In genomic region chr11:13463779-13464290, GRCh38 we compare ENCODE assay signal across 8 cellular contexts. TPM values are rescaled to one million over a fixed set of nuclear protein-coding genes. Genes with fewer than 3 reads are reported as not detected.
DNase-seq lines count a peak whose midpoint lies in the region; ATAC-seq and TF ChIP-seq lines count a peak whose summit lies in the region.

No MANE protein-coding gene starts in this region.

- no peaks in the 10 kb centered on the region for H3K27me3 ChIP-seq in iPS-20b (ENCODE audit: insufficient read depth, low read length)
- H3K27me3 ChIP-seq in thoracic aorta (replicated peaks; ENCODE audit: insufficient read depth), result no peaks in the 10 kb centered on the region

- peaks cover 44% of the 10 kb centered on the region for H3K4me1 Mint-ChIP-seq in activated naive CD4-positive, alpha-beta T cell treated with anti-CD3 and anti-CD28 coated beads, Interleukin-2, amount 50 U/mL, for 24 hours
- peaks cover 43% of the 10 kb centered on the region for H3K4me1 Mint-ChIP-seq in activated B cell treated with CpG ODN at 0.5 μM for 24 hours

- no peak for TF ChIP-seq CTCF in activated B cell treated with CpG ODN at 0.5 μM for 24 hours (IDR thresholded peaks at IDR 0.05)
- no peak for TF ChIP-seq CTCF in thoracic aorta (IDR thresholded peaks at IDR 0.05)

- peak overlapping the region; percentile 81 for H3K9ac ChIP-seq in iPS-20b (ENCODE audit: low read depth, low read length)

- CTCF ChIA-PET in activated B cell treated with CpG ODN at 0.5 μM for 24 hours (lab: Charles Lee), result interaction anchor here (2.3 kb wide), 1 partner anchor 78 kb away, joined by 7 read pairs; no protein-coding TSS in a partner anchor

- H3K9me3 ChIP-seq in iPS-20b (ENCODE audit: insufficient read depth, low read depth, low read length) (no peaks in the 10 kb centered on the region), thoracic aorta (no peaks in the 10 kb centered on the region)

- POLR2A ChIA-PET in activated B cell treated with CpG ODN at 0.5 μM for 24 hours (lab: Charles Lee), result interaction anchor here (0.6 to 2.3 kb wide), 7 partner anchors 23 to 1428 kb away, joined by 3 to 21 read pairs (median 4); partner anchors contain the start of genes BMAL1, CYP2R1 and FAR1

- no peaks in the 10 kb centered on the region for H3K9me3 Mint-ChIP-seq in activated naive CD4-positive, alpha-beta T cell treated with anti-CD3 and anti-CD28 coated beads, Interleukin-2, amount 50 U/mL, for 24 hours
- H3K9me3 Mint-ChIP-seq in activated B cell treated with CpG ODN at 0.5 μM for 24 hours, result no peaks in the 10 kb centered on the region

- H3K36me3 ChIP-seq in iPS-20b (ENCODE audit: insufficient read depth, low read depth, low read length) (no peaks in the 10 kb centered on the region), thoracic aorta (no peaks in the 10 kb centered on the region)

- no peak for DNase-seq in activated naive CD4-positive, alpha-beta T cell treated with Interleukin-2 at 50 U/mL for 16 hours
- DNase-seq in activated B cell treated with CpG ODN at 0.5 μM for 24 hours (no peak), thoracic aorta (ENCODE audit: low spot score) (no peak)

- peaks cover 8% of the 10 kb centered on the region for H3K36me3 Mint-ChIP-seq in activated naive CD4-positive, alpha-beta T cell treated with anti-CD3 and anti-CD28 coated beads, Interleukin-2, amount 50 U/mL, for 24 hours
- peaks cover 15% of the 10 kb centered on the region for H3K36me3 Mint-ChIP-seq in activated B cell treated with CpG ODN at 0.5 μM for 24 hours (ENCODE audit: low read depth)

- H3K4me1 ChIP-seq in iPS-20b (ENCODE audit: insufficient read depth, low read length) (peaks cover 13% of the 10 kb centered on the region), thoracic aorta (ENCODE audit: control insufficient read depth in 1 of 2, low read depth in 2 of 2) (peaks cover 15 to 28% of the 10 kb centered on the region in 2 donors)

- H3K27me3 Mint-ChIP-seq in activated naive CD4-positive, alpha-beta T cell treated with anti-CD3 and anti-CD28 coated beads, Interleukin-2, amount 50 U/mL, for 24 hours, result no peaks in the 10 kb centered on the region
- H3K27me3 Mint-ChIP-seq in activated B cell treated with CpG ODN at 0.5 μM for 24 hours, result no peaks in the 10 kb centered on the region

- peak overlapping the region; percentile 98 for H3K27ac Mint-ChIP-seq in activated naive CD4-positive, alpha-beta T cell treated with anti-CD3 and anti-CD28 coated beads, Interleukin-2, amount 50 U/mL, for 24 hours
- H3K27ac Mint-ChIP-seq in activated B cell treated with CpG ODN at 0.5 μM for 24 hours, result peak overlapping the region; percentile 95

- no peak for ATAC-seq in activated B cell treated with CpG ODN at 0.5 μM for 24 hours (ENCODE audit: low read depth)
- ATAC-seq in thoracic aorta (ENCODE audit: insufficient number of reproducible peaks, low FRiP score, low read depth), result no peak
- ATAC-seq in GM18520 (IDR thresholded peaks at IDR 0.05; ENCODE audit: unreplicated experiment), result no peak
- no peak for ATAC-seq in HG03039 (IDR thresholded peaks at IDR 0.05; ENCODE audit: unreplicated experiment)
- no peak for ATAC-seq in GM19324 (IDR thresholded peaks at IDR 0.05; ENCODE audit: low FRiP score, unreplicated experiment)

- H3K4me3 Mint-ChIP-seq in activated naive CD4-positive, alpha-beta T cell treated with anti-CD3 and anti-CD28 coated beads, Interleukin-2, amount 50 U/mL, for 24 hours, result peak overlapping the region; percentile 99
- peak overlapping the region; percentile 98 for H3K4me3 Mint-ChIP-seq in activated B cell treated with CpG ODN at 0.5 μM for 24 hours

- intact Hi-C loops in activated B cell treated with CpG ODN at 0.5 μM for 24 hours (cut with micrococcal nuclease), result loop anchor here (1.0 to 2.0 kb wide), 7 partner anchors 23 to 1427 kb away; partner anchors contain the start of genes BMAL1, FAR1 and PSMA1

- H3K27ac ChIP-seq in iPS-20b (ENCODE audit: low read length), result no peak overlapping the region
- peak overlapping the region; percentile 83 to 86 for H3K27ac ChIP-seq in thoracic aorta

- H3K4me3 ChIP-seq in iPS-20b (ENCODE audit: low read length), result peak overlapping the region; percentile 78
- H3K4me3 ChIP-seq in thoracic aorta, result peak overlapping the region; percentile 85

RNA-seq across cellular contexts. Expression of gene BTBD10, which starts 0.8 kb away (rescaled TPM):
- total RNA-seq in activated B cell treated with CpG ODN at 0.5 μM for 24 hours (18.8 and 25.1 TPM in 2 replicates), thoracic aorta (10 to 100 TPM; 24.5 to 36.7 TPM)

RNA-seq across cellular contexts. Expression of gene PTH, which starts 32.0 kb away (rescaled TPM):
- total RNA-seq in activated B cell treated with CpG ODN at 0.5 μM for 24 hours (not detected in 2 replicates), thoracic aorta (not detected)
